In the genomic region with DNA sequence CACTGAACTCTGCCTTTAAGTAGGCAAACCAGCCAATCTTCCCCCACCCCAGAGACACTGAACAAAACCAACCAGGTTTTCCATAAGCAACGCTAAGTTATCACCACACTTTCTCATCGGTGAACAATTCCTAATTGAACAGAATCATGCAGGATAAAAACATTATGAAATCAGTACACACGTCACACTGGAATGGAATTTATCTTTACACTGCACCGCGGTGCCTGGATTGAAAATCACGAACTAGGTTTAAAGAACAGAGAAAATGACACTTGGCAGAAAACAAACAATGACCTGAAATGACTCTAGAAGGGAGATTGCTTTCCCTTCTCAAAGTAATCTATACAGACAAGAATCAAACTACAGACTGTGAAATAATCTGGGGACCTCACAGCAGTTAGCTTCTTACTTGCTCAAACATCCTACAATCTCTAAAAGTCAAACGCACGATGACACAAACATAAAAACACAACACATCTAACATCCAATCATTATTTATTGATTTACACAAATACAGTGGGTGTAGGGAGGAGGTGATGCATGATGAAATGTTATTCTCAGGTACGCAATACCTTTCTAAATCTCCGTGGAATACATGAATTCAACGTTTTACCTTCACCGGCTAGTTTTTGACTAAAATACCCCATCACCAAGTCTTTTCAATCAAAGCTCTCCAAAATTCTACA, we compare ENCODE assay signal across 8 cellular contexts. TPM values are rescaled to one million over a fixed set of nuclear protein-coding genes. Genes with fewer than 3 reads are reported as not detected.
DNase-seq lines count a peak whose midpoint lies in the region; ATAC-seq and TF ChIP-seq lines count a peak whose summit lies in the region.

No MANE protein-coding gene starts in this region.

- no peaks in the 10 kb centered on the region for H3K36me3 ChIP-seq in GM06990 (ENCODE audit: control insufficient read depth, insufficient read depth, low read length)

- CTCF ChIA-PET in RWPE1 (lab: Yijun Ruan, JAX) = interaction anchor here (0.5 to 1.2 kb wide), 3 partner anchors 11 to 170 kb away, joined by 3 to 8 read pairs (median 4); no protein-coding TSS in a partner anchor

- H3K27ac Mint-ChIP-seq in osteocyte (ENCODE audit: unreplicated experiment) = peak overlapping the region; percentile 86

- no peak for TF ChIP-seq CTCF in GM06990 (IDR thresholded peaks at IDR 0.05; ENCODE audit: insufficient read depth, low read length, poor library complexity, severe bottlenecking)
- no peak for TF ChIP-seq CTCF in RWPE1 (conservative IDR thresholded peaks at IDR 0.05; ENCODE audit: low read depth)
- no peak for TF ChIP-seq CTCF in osteocyte (IDR thresholded peaks at IDR 0.05)

- no peak overlapping the region for H3K27ac ChIP-seq in RWPE1
- peak overlapping the region; percentile 90 for H3K27ac ChIP-seq in epithelial cell of prostate

- peaks cover 40% of the 10 kb centered on the region for H3K4me1 Mint-ChIP-seq in osteocyte (ENCODE audit: unreplicated experiment)

- H3K9me3 Mint-ChIP-seq in osteocyte (ENCODE audit: unreplicated experiment) = no peaks in the 10 kb centered on the region

- no peaks in the 10 kb centered on the region for H3K27me3 Mint-ChIP-seq in osteocyte (ENCODE audit: unreplicated experiment)

- H3K36me3 Mint-ChIP-seq in osteocyte (ENCODE audit: unreplicated experiment) = peaks cover 6% of the 10 kb centered on the region

- POLR2A ChIA-PET in RWPE1 (lab: Yijun Ruan, JAX; ENCODE audit: low non-redundant PET) = no interaction called here

- H3K4me3 Mint-ChIP-seq in osteocyte (ENCODE audit: unreplicated experiment) = peak overlapping the region; percentile 78

- H3K27me3 ChIP-seq in GM06990 (replicated peaks; ENCODE audit: control insufficient read depth, insufficient read depth, low read length) = no peaks in the 10 kb centered on the region

- DNase-seq in GM06990 (ENCODE audit: extremely low read depth, insufficient read length) (no peak), RWPE1 (ENCODE audit: low spot score) (peak; percentile 44), epithelial cell of prostate (ENCODE audit: low read depth, low spot score) (no peak), osteocyte (ENCODE audit: extremely low spot score, unreplicated experiment) (no peak), NCI-H1930 (lab: John Stamatoyannopoulos, UW) (no peak)

- H3K4me3 ChIP-seq in GM06990 (replicated peaks; ENCODE audit: low read depth, low read length) = peak overlapping the region; percentile 90

- ATAC-seq in GM18870 (IDR thresholded peaks at IDR 0.05; ENCODE audit: unreplicated experiment) = no peak
- no peak for ATAC-seq in HG03469 (IDR thresholded peaks at IDR 0.05; ENCODE audit: unreplicated experiment)
- ATAC-seq in HG03280 (IDR thresholded peaks at IDR 0.05; ENCODE audit: unreplicated experiment) = no peak

RNA-seq across cellular contexts. Expression of a gene that starts 1.9 kb away (rescaled TPM):
- total RNA-seq in osteocyte = 81.9 and 83.9 TPM in 2 replicates
